Comparison of ENCODE assay signal across 10 cellular contexts in genomic region chr1:246280551-246280950, GRCh38.
DNase-seq lines count a peak whose midpoint lies in the region; TF ChIP-seq lines count a peak whose summit lies in the region.
"Had no signal": no experiment of that assay in that cellular context is flagged by ENCODE, and none has a peak within 500 bp of the region (broad histone marks: within the 10 kb centered on the region; RNA-seq: fewer than 3 reads in every experiment).

No MANE protein-coding gene starts in this region.

- H3K27me3 ChIP-seq in Loucy (ENCODE audit: insufficient read depth, low read length, poor library complexity, severe bottlenecking): no peaks in the 10 kb centered on the region
- H3K27me3 ChIP-seq in WERI-Rb-1 (ENCODE audit: insufficient read depth, low read depth, severe bottlenecking): no peaks in the 10 kb centered on the region
- no peaks in the 10 kb centered on the region for H3K27me3 ChIP-seq in esophagus squamous epithelium
- no peaks in the 10 kb centered on the region for H3K27me3 ChIP-seq in CD4-positive, alpha-beta memory T cell (ENCODE audit: insufficient read depth, low read length)

- H3K27ac Mint-ChIP-seq in CD4-positive, alpha-beta memory T cell: no peak overlapping the region
- H3K27ac Mint-ChIP-seq: activated naive CD4-positive, alpha-beta T cell treated with anti-CD3 and anti-CD28 coated beads, Interleukin-2, amount 50 U/mL, for 24 hours; memory B cell had no signal

- H3K4me3 ChIP-seq in Loucy (ENCODE audit: low read length, poor library complexity, severe bottlenecking) (no peak overlapping the region), WERI-Rb-1 (ENCODE audit: low read depth, low read length) (no peak overlapping the region), esophagus squamous epithelium (no peak overlapping the region)
- H3K4me3 ChIP-seq in CD4-positive, alpha-beta memory T cell (ENCODE audit: low read length in 2 of 2): no peak overlapping the region

- H3K4me1 ChIP-seq in Loucy (ENCODE audit: insufficient read depth, low read length, poor library complexity, severe bottlenecking): peaks cover 33% of the 10 kb centered on the region
- H3K4me1 ChIP-seq in esophagus squamous epithelium: no peaks in the 10 kb centered on the region
- H3K4me1 ChIP-seq in CD4-positive, alpha-beta memory T cell (ENCODE audit: insufficient read depth, low read length): no peaks in the 10 kb centered on the region

- no peak for TF ChIP-seq POLR2A in esophagus squamous epithelium (IDR thresholded peaks at IDR 0.05)

- H3K27ac ChIP-seq in WERI-Rb-1: no peak overlapping the region
- no peak overlapping the region for H3K27ac ChIP-seq in esophagus squamous epithelium
- no peak overlapping the region for H3K27ac ChIP-seq in CD4-positive, alpha-beta memory T cell (ENCODE audit: low read depth, low read length)

- DNase-seq in DMS53 (lab: John Stamatoyannopoulos, UW) (peak; percentile 61), WERI-Rb-1 (peak; percentile 21), midbrain (lab: John Stamatoyannopoulos, UW) (peak; percentile 57), esophagus squamous epithelium (lab: John Stamatoyannopoulos, UW) (no peak), HuH-7 (ENCODE audit: low spot score) (no peak)
- no peak for DNase-seq in stimulated activated CD4-positive, alpha-beta T cell treated with anti-CD3 and anti-CD28 coated beads, Interleukin-12 subunit alpha, Interleukin-12 subunit beta, amount 100 ng/mL, for 4 hours
- DNase-seq in CD4-positive, alpha-beta memory T cell: no peak

- H3K4me3 Mint-ChIP-seq in CD4-positive, alpha-beta memory T cell: no peak overlapping the region
- H3K4me3 Mint-ChIP-seq: activated naive CD4-positive, alpha-beta T cell treated with anti-CD3 and anti-CD28 coated beads, Interleukin-2, amount 50 U/mL, for 24 hours; memory B cell had no signal

- POLR2A ChIA-PET in CD4-positive, alpha-beta memory T cell (lab: Charles Lee; ENCODE audit: partially characterized antibody): no interaction called here

- no peak overlapping the region for H2AFZ ChIP-seq in Loucy (ENCODE audit: low read length)

- H3K9me2 ChIP-seq in Loucy (replicated peaks; ENCODE audit: low read depth, low read length): no peaks in the 10 kb centered on the region

- H3K36me3 Mint-ChIP-seq in CD4-positive, alpha-beta memory T cell: peaks cover 15 to 39% of the 10 kb centered on the region in 2 donors

- H3K4me1 Mint-ChIP-seq in CD4-positive, alpha-beta memory T cell: peaks cover 0 to 3% (median 1%) of the 10 kb centered on the region in 4 donors
- H3K4me1 Mint-ChIP-seq: activated naive CD4-positive, alpha-beta T cell treated with anti-CD3 and anti-CD28 coated beads, Interleukin-2, amount 50 U/mL, for 24 hours; memory B cell had no signal

- CTCF ChIA-PET in CD4-positive, alpha-beta memory T cell (lab: Charles Lee; ENCODE audit: partially characterized antibody): interaction anchor here (0.8 to 1.1 kb wide), 2 partner anchors 270 to 392 kb away, joined by 3 read pairs; no protein-coding TSS in a partner anchor

- H3F3A ChIP-seq in Loucy (ENCODE audit: low read depth): no peaks in the 10 kb centered on the region

- peaks cover 4% of the 10 kb centered on the region; the same call in 1 of the 2 replicates for H3K79me2 ChIP-seq in Loucy (ENCODE audit: insufficient read depth, low read length)

- WGBS in esophagus squamous epithelium, 2 donors: 92 to 95% methylated on average over 3 of the region's 3 CpGs

- H3K27me3 Mint-ChIP-seq in CD4-positive, alpha-beta memory T cell: no peaks in the 10 kb centered on the region
- H3K27me3 Mint-ChIP-seq: activated naive CD4-positive, alpha-beta T cell treated with anti-CD3 and anti-CD28 coated beads, Interleukin-2, amount 50 U/mL, for 24 hours; memory B cell had no signal

- intact Hi-C loops in esophagus squamous epithelium (cut with DNase I): no loop called here
- intact Hi-C loops in CD4-positive, alpha-beta memory T cell (cut with micrococcal nuclease): no loop called here

- no peaks in the 10 kb centered on the region for H4K20me1 ChIP-seq in Loucy (ENCODE audit: insufficient read depth, low read length, poor library complexity, severe bottlenecking)

- no peaks in the 10 kb centered on the region for H3K9me3 ChIP-seq in Loucy (ENCODE audit: insufficient read depth, low read depth, low read length)
- no peaks in the 10 kb centered on the region for H3K9me3 ChIP-seq in WERI-Rb-1 (ENCODE audit: severe bottlenecking)
- no peaks in the 10 kb centered on the region for H3K9me3 ChIP-seq in esophagus squamous epithelium
- H3K9me3 ChIP-seq in CD4-positive, alpha-beta memory T cell (ENCODE audit: control insufficient read depth in 1 of 2, low read length in 2 of 2): no peaks in the 10 kb centered on the region

- peak; percentile 75 for TF ChIP-seq CTCF in Loucy (conservative IDR thresholded peaks at IDR 0.05; ENCODE audit: low read length)
- TF ChIP-seq CTCF in WERI-Rb-1 (IDR thresholded peaks at IDR 0.05; ENCODE audit: low read depth, low read length): peak; percentile 26; the same call in 1 of the 2 replicates
- peak in 2 of 6 experiments; percentile 7 to 32 for TF ChIP-seq CTCF in esophagus squamous epithelium (IDR thresholded peaks at IDR 0.05)

- H3K4me2 ChIP-seq in Loucy (ENCODE audit: low read depth, low read length, poor library complexity, severe bottlenecking): no peak overlapping the region

- H3K36me3 ChIP-seq in Loucy (ENCODE audit: insufficient read depth, low read length) (no peaks in the 10 kb centered on the region), WERI-Rb-1 (no peaks in the 10 kb centered on the region), esophagus squamous epithelium (no peaks in the 10 kb centered on the region)
- peaks cover 3% of the 10 kb centered on the region for H3K36me3 ChIP-seq in CD4-positive, alpha-beta memory T cell (ENCODE audit: insufficient read depth, low read length)

- peak overlapping the region; percentile 5 for H3K9ac ChIP-seq in Loucy (ENCODE audit: low read depth, low read length, poor library complexity, severe bottlenecking)

- H3K9me3 Mint-ChIP-seq in CD4-positive, alpha-beta memory T cell: no peaks in the 10 kb centered on the region
- H3K9me3 Mint-ChIP-seq: activated naive CD4-positive, alpha-beta T cell treated with anti-CD3 and anti-CD28 coated beads, Interleukin-2, amount 50 U/mL, for 24 hours; memory B cell had no signal

Comparison
In these comparisons a context has a peak if more than half of its experiments do, and no peak if none do; other contexts are left out.
1. DNase-seq: peak in DMS53 (single experiment), WERI-Rb-1 (single experiment) and midbrain (single experiment); none in stimulated activated CD4-positive, alpha-beta T cell treated with anti-CD3 and anti-CD28 coated beads, Interleukin-12 subunit alpha, Interleukin-12 subunit beta, amount 100 ng/mL, for 4 hours (single experiment), esophagus squamous epithelium (single experiment), CD4-positive, alpha-beta memory T cell (0 of 5) and HuH-7 (single experiment).